In the genomic region with DNA sequence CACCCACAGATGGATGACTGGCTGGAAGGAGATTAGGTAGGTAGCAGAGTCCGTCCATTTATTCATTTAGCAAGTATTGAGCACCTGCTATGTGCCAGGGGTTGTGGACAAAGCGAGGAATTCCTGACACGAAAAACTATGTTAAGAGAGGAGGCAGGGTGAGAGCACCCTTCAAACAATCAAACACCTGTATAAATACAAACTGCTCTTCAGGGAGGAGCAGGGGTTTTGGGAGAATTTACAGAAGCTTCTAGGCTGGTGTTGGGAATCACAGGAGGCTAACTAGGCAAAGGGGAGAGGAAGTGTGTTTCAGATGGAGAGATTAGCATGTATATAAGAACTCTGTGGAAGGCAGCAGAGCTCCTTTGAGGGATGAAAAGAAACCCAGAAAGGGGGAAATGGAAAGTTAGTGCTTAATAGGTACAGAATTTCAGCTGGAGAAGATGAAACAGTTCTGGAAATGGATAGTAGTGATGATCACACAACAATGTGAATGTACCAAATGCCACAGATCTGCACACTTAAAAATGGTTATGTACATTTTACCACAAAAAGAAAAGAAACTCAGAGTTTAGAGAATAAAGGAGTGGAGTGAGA, we compare ENCODE assay signal across 8 cellular contexts. TPM values are rescaled to one million over a fixed set of nuclear protein-coding genes. Genes with fewer than 3 reads are reported as not detected.
A peak's percentile ranks its signal among the peaks of the same experiment; 100 is the strongest.
DNase-seq lines count a peak whose midpoint lies in the region; ATAC-seq and TF ChIP-seq lines count a peak whose summit lies in the region.

No MANE protein-coding gene starts in this region.

- intact Hi-C loops in lower leg skin (cut with DNase I; ENCODE audit: low total_unique reads) (no loop called here), upper lobe of right lung (cut with DNase I) (no loop called here)

- H3K27ac ChIP-seq in upper lobe of right lung = peak overlapping the region; percentile 87

- H3K4me1 ChIP-seq in upper lobe of right lung = peaks cover 20% of the 10 kb centered on the region

- H3K27me3 ChIP-seq in upper lobe of right lung = no peaks in the 10 kb centered on the region

- in situ Hi-C loops in astrocyte of the cerebellum (cut with HindIII; ENCODE audit: low sequenced_read_pairs) = no loop called here

- no peaks in the 10 kb centered on the region for H3K9me3 ChIP-seq in upper lobe of right lung

- TF ChIP-seq POLR2A in lower leg skin (IDR thresholded peaks at IDR 0.05) = no peak

- no peaks in the 10 kb centered on the region for H3K27me3 Mint-ChIP-seq in activated naive CD4-positive, alpha-beta T cell treated with anti-CD3 and anti-CD28 coated beads, Interleukin-2, amount 10 ng/mL, durations not matched to agents 7 days and 5 days

- peaks cover 18% of the 10 kb centered on the region for H3K36me3 Mint-ChIP-seq in activated naive CD4-positive, alpha-beta T cell treated with anti-CD3 and anti-CD28 coated beads, Interleukin-2, amount 10 ng/mL, durations not matched to agents 7 days and 5 days

- 0 to 7% methylated on average over 3 of the region's 3 CpGs for WGBS in lower leg skin, 2 donors

- H3K27ac Mint-ChIP-seq in activated naive CD4-positive, alpha-beta T cell treated with anti-CD3 and anti-CD28 coated beads, Interleukin-2, amount 10 ng/mL, durations not matched to agents 7 days and 5 days = peak overlapping the region; percentile 96

- peak overlapping the region; percentile 83 for H3K4me3 Mint-ChIP-seq in activated naive CD4-positive, alpha-beta T cell treated with anti-CD3 and anti-CD28 coated beads, Interleukin-2, amount 10 ng/mL, durations not matched to agents 7 days and 5 days

- TF ChIP-seq CTCF in astrocyte of the cerebellum (IDR thresholded peaks at IDR 0.05; ENCODE audit: low read depth, low read length, missing control alignments) (no peak), lower leg skin (IDR thresholded peaks at IDR 0.05) (no peak), upper lobe of right lung (IDR thresholded peaks at IDR 0.05) (no peak)

- H3K36me3 ChIP-seq in upper lobe of right lung = no peaks in the 10 kb centered on the region

- peak overlapping the region; percentile 83 for H3K4me3 ChIP-seq in astrocyte of the cerebellum (ENCODE audit: low read depth, low read length)
- H3K4me3 ChIP-seq in lower leg skin (ENCODE audit: low read depth, poor library complexity, severe bottlenecking) = peak overlapping the region; percentile 67
- peak overlapping the region; percentile 67 for H3K4me3 ChIP-seq in upper lobe of right lung

- H3K9me3 Mint-ChIP-seq in activated naive CD4-positive, alpha-beta T cell treated with anti-CD3 and anti-CD28 coated beads, Interleukin-2, amount 10 ng/mL, durations not matched to agents 7 days and 5 days = no peaks in the 10 kb centered on the region

- CTCF ChIA-PET in activated naive CD4-positive, alpha-beta T cell treated with anti-CD3 and anti-CD28 coated beads, Interleukin-2, amount 10 ng/mL, durations not matched to agents 7 days and 5 days (lab: Charles Lee) = interaction anchor here (0.5 to 2.8 kb wide), 13 partner anchors 9 to 164 kb away, joined by 3 to 22 read pairs (median 4); no protein-coding TSS in a partner anchor

- peaks cover 56% of the 10 kb centered on the region for H3K4me1 Mint-ChIP-seq in activated naive CD4-positive, alpha-beta T cell treated with anti-CD3 and anti-CD28 coated beads, Interleukin-2, amount 10 ng/mL, durations not matched to agents 7 days and 5 days

- DNase-seq in activated naive CD4-positive, alpha-beta T cell treated with anti-CD3 and anti-CD28 coated beads, Interleukin-2, amount 10 ng/mL, durations not matched to agents 7 days and 5 days = no peak
- DNase-seq in activated naive CD4-positive, alpha-beta T cell treated with Interleukin-2 at 50 U/mL for 16 hours = no peak
- DNase-seq in astrocyte of the cerebellum (ENCODE audit: low read depth) (no peak), lower leg skin (ENCODE audit: low spot score in 2 of 2) (no peak), upper lobe of right lung (no peak), left lobe of liver (ENCODE audit: low spot score) (no peak), activated gamma-delta T cell treated with Interleukin-2 at 50 U/mL for 16 hours (no peak), activated gamma-delta T cell (lab: John Stamatoyannopoulos, UW) (no peak)

- no peak for ATAC-seq in upper lobe of right lung
- ATAC-seq in left lobe of liver = no peak

RNA-seq across cellular contexts. Expression of a gene that starts 0.8 kb away (rescaled TPM):
- total RNA-seq in lower leg skin = 10 to 100 TPM; 20.5 to 35.6 (median 30.8) TPM
- total RNA-seq in upper lobe of right lung = 48.6 TPM
- total RNA-seq in left lobe of liver = 14.2 TPM

RNA-seq across cellular contexts. Expression of a gene that starts 8.1 kb away (rescaled TPM):
- total RNA-seq in lower leg skin (10 to 100 TPM; 12.6 to 23.5 (median 17.6) TPM), upper lobe of right lung (22.0 TPM), left lobe of liver (14.4 TPM)

RNA-seq across cellular contexts. Expression of a gene that starts 17.9 kb away (rescaled TPM):
- total RNA-seq in lower leg skin (10 to 100 TPM; 33.8 to 82.3 (median 49.6) TPM), upper lobe of right lung (92.1 TPM), left lobe of liver (29.2 TPM)
